12 cellular contexts compared by ENCODE assay signal in the genomic region with DNA sequence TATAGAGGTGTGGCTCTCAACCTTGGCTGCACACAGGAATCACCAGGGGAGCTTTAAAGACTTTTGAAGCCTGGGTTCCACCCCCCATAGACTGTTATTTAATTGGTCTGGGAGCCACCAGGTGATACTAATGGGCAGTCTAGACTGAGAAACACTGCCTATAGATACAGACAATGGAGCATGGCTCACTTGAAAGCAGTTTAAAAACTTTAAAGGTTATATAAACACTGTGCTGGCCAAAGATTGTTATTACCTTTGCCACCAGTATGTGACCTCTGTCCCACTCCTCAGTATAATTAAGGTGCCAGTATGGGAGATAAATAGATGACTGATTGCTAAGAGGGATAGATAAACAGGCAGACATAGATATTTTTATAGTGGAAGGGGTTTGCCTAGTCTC. TPM values are rescaled to one million over a fixed set of nuclear protein-coding genes. Genes with fewer than 3 reads are reported as not detected.
DNase-seq lines count a peak whose midpoint lies in the region; ATAC-seq and TF ChIP-seq lines count a peak whose summit lies in the region.
"Had no signal": no experiment of that assay in that cellular context is flagged by ENCODE, and none has a peak within 500 bp of the region (broad histone marks: within the 10 kb centered on the region; RNA-seq: fewer than 3 reads in every experiment).

No MANE protein-coding gene starts in this region.

- TF ChIP-seq POLR2A in body of pancreas (IDR thresholded peaks at IDR 0.05) (no peak), ovary (IDR thresholded peaks at IDR 0.05) (no peak)

- no peak for TF ChIP-seq EP300 in ovary (IDR thresholded peaks at IDR 0.05)

- peak overlapping the region; percentile 94 for H3K4me2 ChIP-seq in smooth muscle cell

- no peaks in the 10 kb centered on the region for H3K9me3 Mint-ChIP-seq in endodermal cell

- H3K36me3 ChIP-seq in endodermal cell (ENCODE audit: control insufficient read depth, insufficient read depth, low read length) = no peaks in the 10 kb centered on the region
- no peaks in the 10 kb centered on the region for H3K36me3 ChIP-seq in smooth muscle cell (ENCODE audit: low read depth)
- H3K36me3 ChIP-seq in body of pancreas (replicated peaks in 1 of 2; ENCODE audit: insufficient read depth in 1 of 2, low read depth in 2 of 2) = no peaks in the 10 kb centered on the region
- no peaks in the 10 kb centered on the region for H3K36me3 ChIP-seq in ovary
- H3K36me3 ChIP-seq: spleen, tibial artery had no signal

- H3K4me1 Mint-ChIP-seq in endodermal cell = peaks cover 50% of the 10 kb centered on the region

- H3K4me3 Mint-ChIP-seq in endodermal cell = no peak overlapping the region

- H3K36me3 Mint-ChIP-seq in endodermal cell (ENCODE audit: low read depth) = no peaks in the 10 kb centered on the region

- peak overlapping the region; percentile 90 for H3K4me3 ChIP-seq in endodermal cell (ENCODE audit: low read length)
- H3K4me3 ChIP-seq in smooth muscle cell = peak overlapping the region; percentile 77
- H3K4me3 ChIP-seq in body of pancreas = no peak overlapping the region
- H3K4me3 ChIP-seq in ovary = no peak overlapping the region
- H3K4me3 ChIP-seq: spleen, tibial artery had no signal

- ATAC-seq in body of pancreas (no peak), HG03039 (IDR thresholded peaks at IDR 0.05; ENCODE audit: unreplicated experiment) (no peak)

- H3K27ac ChIP-seq in endodermal cell (ENCODE audit: low read depth, low read length) = no peak overlapping the region
- no peak overlapping the region for H3K27ac ChIP-seq in smooth muscle cell (ENCODE audit: low read depth)
- H3K27ac ChIP-seq in body of pancreas = peak overlapping the region in 2 of 4 donors; percentile 19 to 40
- H3K27ac ChIP-seq in ovary = no peak overlapping the region
- H3K27ac ChIP-seq: spleen had no signal

- peak; percentile 41 for DNase-seq in NCI-H82 (lab: John Stamatoyannopoulos, UW)
- no peak for DNase-seq in NCI-H82 treated with DMSO at 0.1 percent for 48 hours (lab: John Stamatoyannopoulos, UW; ENCODE audit: unreplicated experiment)
- DNase-seq in NCI-H2227 (lab: John Stamatoyannopoulos, UW; ENCODE audit: unreplicated experiment) = peak; percentile 17
- no peak for DNase-seq in endodermal cell
- DNase-seq in smooth muscle cell (lab: John Stamatoyannopoulos, UW; ENCODE audit: unreplicated experiment) = no peak
- no peak for DNase-seq in body of pancreas
- DNase-seq in ovary = no peak
- DNase-seq: activated CD4-positive, alpha-beta T cell treated with anti-CD3 and anti-CD28 coated beads for 1 hour; MV-4-11; spleen; tibial artery had no signal

- H3F3A ChIP-seq in smooth muscle cell (ENCODE audit: low read depth) = peaks cover 10% of the 10 kb centered on the region

- TF ChIP-seq CTCF in endodermal cell (conservative IDR thresholded peaks at IDR 0.05) = no peak
- no peak for TF ChIP-seq CTCF in smooth muscle cell (IDR thresholded peaks at IDR 0.05; ENCODE audit: borderline replicate concordance, insufficient read depth, poor library complexity, severe bottlenecking)
- TF ChIP-seq CTCF in body of pancreas (IDR thresholded peaks at IDR 0.05) = no peak
- no peak for TF ChIP-seq CTCF in ovary (IDR thresholded peaks at IDR 0.05)

- H3K4me1 ChIP-seq in endodermal cell (ENCODE audit: control insufficient read depth, insufficient read depth, low read length) (peaks cover 13% of the 10 kb centered on the region), smooth muscle cell (ENCODE audit: low read depth) (peaks cover 35% of the 10 kb centered on the region), body of pancreas (peaks cover 68% of the 10 kb centered on the region), ovary (ENCODE audit: insufficient read depth) (peaks cover 9% of the 10 kb centered on the region)

- no peak overlapping the region for H3K27ac Mint-ChIP-seq in endodermal cell

- peaks cover 78% of the 10 kb centered on the region for H3K79me2 ChIP-seq in smooth muscle cell (ENCODE audit: low read depth)

- H3K27me3 ChIP-seq in endodermal cell (ENCODE audit: control insufficient read depth, insufficient read depth, low read length, poor library complexity, severe bottlenecking) = no peaks in the 10 kb centered on the region
- no peaks in the 10 kb centered on the region for H3K27me3 ChIP-seq in smooth muscle cell (ENCODE audit: low read depth)
- no peaks in the 10 kb centered on the region for H3K27me3 ChIP-seq in body of pancreas
- H3K27me3 ChIP-seq in ovary = no peaks in the 10 kb centered on the region
- H3K27me3 ChIP-seq: tibial artery had no signal

- H3K9me3 ChIP-seq in endodermal cell (ENCODE audit: control insufficient read depth, low read length) = no peaks in the 10 kb centered on the region
- no peaks in the 10 kb centered on the region for H3K9me3 ChIP-seq in smooth muscle cell (replicated peaks; ENCODE audit: low read depth)
- no peaks in the 10 kb centered on the region for H3K9me3 ChIP-seq in body of pancreas
- H3K9me3 ChIP-seq in ovary = no peaks in the 10 kb centered on the region
- H3K9me3 ChIP-seq: spleen, tibial artery had no signal

- H3K9ac ChIP-seq in endodermal cell (ENCODE audit: extremely low read depth, low read length, poor library complexity, severe bottlenecking) = no peak overlapping the region
- H3K9ac ChIP-seq in smooth muscle cell (ENCODE audit: low read depth) = no peak overlapping the region

- intact Hi-C loops in body of pancreas (cut with DNase I) (no loop called here), ovary (cut with DNase I) (no loop called here)

- H3K27me3 Mint-ChIP-seq in endodermal cell (ENCODE audit: insufficient read depth) = no peaks in the 10 kb centered on the region

- peaks cover 77% of the 10 kb centered on the region for H4K20me1 ChIP-seq in smooth muscle cell (ENCODE audit: low read depth)

- H2AFZ ChIP-seq in smooth muscle cell (ENCODE audit: low read depth) = no peak overlapping the region

RNA-seq across cellular contexts. Expression of gene GOLIM4, which starts 3.8 kb away (rescaled TPM):
- total RNA-seq in endodermal cell (10 to 100 TPM; 19.3 to 19.9 TPM), smooth muscle cell (44.5 and 65.1 TPM in 2 replicates), body of pancreas (10 to 100 TPM; 21.0 to 32.6 TPM), ovary (10 to 100 TPM; 18.1 to 29.3 (median 24.1) TPM)
- polyA plus RNA-seq in endodermal cell (2013, experiment 1 of 2) = 58.6 TPM
- 58.6 TPM for polyA plus RNA-seq in endodermal cell (2013, experiment 2 of 2)
- polyA plus RNA-seq in smooth muscle cell (45.4 and 59.9 TPM in 2 replicates), ovary (10 to 100 TPM; 15.9 to 28.0 TPM)

Comparison
In these comparisons a context has a peak if more than half of its experiments do, and no peak if none do; other contexts are left out.
1. DNase-seq: peak in NCI-H82 (single experiment) and NCI-H2227 (single experiment); none in NCI-H82 treated with DMSO at 0.1 percent for 48 hours (single experiment), endodermal cell (single experiment), smooth muscle cell (single experiment), body of pancreas (0 of 4) and ovary (0 of 5).
2. H3K4me3 ChIP-seq: peak in endodermal cell (single experiment) and smooth muscle cell (single experiment); none in body of pancreas (0 of 2) and ovary (single experiment).